In genomic region chr1:224438989-224439388, GRCh38 we compare ENCODE assay signal across 14 cellular contexts.
"Had no signal": no experiment of that assay in that cellular context is flagged by ENCODE, and none has a peak within 500 bp of the region (broad histone marks: within the 10 kb centered on the region; RNA-seq: fewer than 3 reads in every experiment).

No MANE protein-coding gene starts in this region.

- H3K36me3 Mint-ChIP-seq: neural progenitor cell had no signal

- H3K36me3 ChIP-seq: neural progenitor cell had no signal

- H3K9me3 ChIP-seq: adrenal gland, esophagus muscularis mucosa, left ventricle myocardium inferior, tibial artery had no signal

- H3K27ac ChIP-seq: adrenal gland, esophagus muscularis mucosa, left ventricle myocardium inferior, neural progenitor cell, parathyroid adenoma, SK-N-MC, tibial artery had no signal

- H3K4me3 ChIP-seq: adrenal gland, esophagus muscularis mucosa, left ventricle myocardium inferior, neural progenitor cell, SK-N-MC, tibial artery had no signal

- DNase-seq: activated CD4-positive, alpha-beta T cell treated with anti-CD3 and anti-CD28 coated beads, Interleukin-2, amount 10 ng/mL, durations not matched to agents 24 days and 14 days; activated naive CD4-positive, alpha-beta T cell treated with anti-CD3 and anti-CD28 coated beads for 36 hours; adrenal gland; glutamatergic neuron; left ventricle myocardium inferior; tibial artery had no signal

- H2AFZ ChIP-seq: neural progenitor cell, parathyroid adenoma had no signal

- H3K27me3 Mint-ChIP-seq: activated CD4-positive, alpha-beta T cell treated with anti-CD3 and anti-CD28 coated beads, Interleukin-2, amount 10 ng/mL, durations not matched to agents 24 days and 14 days; activated T-helper 17 cell treated with anti-CD3 and anti-CD28 coated beads, Interleukin-2, amount 50 U/mL, for 72 hours; central memory CD8-positive, alpha-beta T cell; dendritic cell treated with granulocyte-macrophage colony-stimulating factor and Interleukin-4, amounts not matched to agents 40 ng/mL and 50 ng/mL, for 4 days; stimulated activated memory B cell treated with anti-CD40 and anti-IgM and Interleukin-4, amounts not matched to agents 10 μg/mL and 1 μg/mL and 100 μg/mL, for 72 hours had no signal

- H3K9me3 Mint-ChIP-seq: activated CD4-positive, alpha-beta T cell treated with anti-CD3 and anti-CD28 coated beads, Interleukin-2, amount 10 ng/mL, durations not matched to agents 24 days and 14 days; activated naive CD4-positive, alpha-beta T cell treated with anti-CD3 and anti-CD28 coated beads for 36 hours; activated T-helper 17 cell treated with anti-CD3 and anti-CD28 coated beads, Interleukin-2, amount 50 U/mL, for 72 hours; central memory CD8-positive, alpha-beta T cell; dendritic cell treated with granulocyte-macrophage colony-stimulating factor and Interleukin-4, amounts not matched to agents 40 ng/mL and 50 ng/mL, for 4 days; neural progenitor cell; stimulated activated memory B cell treated with anti-CD40 and anti-IgM and Interleukin-4, amounts not matched to agents 10 μg/mL and 1 μg/mL and 100 μg/mL, for 72 hours had no signal

- H3K27ac Mint-ChIP-seq: activated CD4-positive, alpha-beta T cell treated with anti-CD3 and anti-CD28 coated beads, Interleukin-2, amount 10 ng/mL, durations not matched to agents 24 days and 14 days; activated naive CD4-positive, alpha-beta T cell treated with anti-CD3 and anti-CD28 coated beads for 36 hours; activated T-helper 17 cell treated with anti-CD3 and anti-CD28 coated beads, Interleukin-2, amount 50 U/mL, for 72 hours; dendritic cell treated with granulocyte-macrophage colony-stimulating factor and Interleukin-4, amounts not matched to agents 40 ng/mL and 50 ng/mL, for 4 days; neural progenitor cell; stimulated activated memory B cell treated with anti-CD40 and anti-IgM and Interleukin-4, amounts not matched to agents 10 μg/mL and 1 μg/mL and 100 μg/mL, for 72 hours had no signal

- H3K27me3 ChIP-seq: adrenal gland, esophagus muscularis mucosa, neural progenitor cell, tibial artery had no signal

- ATAC-seq: activated T-helper 17 cell treated with anti-CD3 and anti-CD28 coated beads, Interleukin-2, amount 50 U/mL, for 72 hours; stimulated activated memory B cell treated with anti-CD40 and anti-IgM and Interleukin-4, amounts not matched to agents 10 μg/mL and 1 μg/mL and 100 μg/mL, for 72 hours had no signal

- H3K9ac ChIP-seq: neural progenitor cell, parathyroid adenoma had no signal

- H3K4me1 ChIP-seq: parathyroid adenoma had no signal

- H3K4me2 ChIP-seq: neural progenitor cell had no signal

- H3K4me3 Mint-ChIP-seq: activated CD4-positive, alpha-beta T cell treated with anti-CD3 and anti-CD28 coated beads, Interleukin-2, amount 10 ng/mL, durations not matched to agents 24 days and 14 days; activated naive CD4-positive, alpha-beta T cell treated with anti-CD3 and anti-CD28 coated beads for 36 hours; activated T-helper 17 cell treated with anti-CD3 and anti-CD28 coated beads, Interleukin-2, amount 50 U/mL, for 72 hours; central memory CD8-positive, alpha-beta T cell; dendritic cell treated with granulocyte-macrophage colony-stimulating factor and Interleukin-4, amounts not matched to agents 40 ng/mL and 50 ng/mL, for 4 days; neural progenitor cell; stimulated activated memory B cell treated with anti-CD40 and anti-IgM and Interleukin-4, amounts not matched to agents 10 μg/mL and 1 μg/mL and 100 μg/mL, for 72 hours had no signal
